2 cellular contexts compared by ENCODE assay signal in the genomic region with DNA sequence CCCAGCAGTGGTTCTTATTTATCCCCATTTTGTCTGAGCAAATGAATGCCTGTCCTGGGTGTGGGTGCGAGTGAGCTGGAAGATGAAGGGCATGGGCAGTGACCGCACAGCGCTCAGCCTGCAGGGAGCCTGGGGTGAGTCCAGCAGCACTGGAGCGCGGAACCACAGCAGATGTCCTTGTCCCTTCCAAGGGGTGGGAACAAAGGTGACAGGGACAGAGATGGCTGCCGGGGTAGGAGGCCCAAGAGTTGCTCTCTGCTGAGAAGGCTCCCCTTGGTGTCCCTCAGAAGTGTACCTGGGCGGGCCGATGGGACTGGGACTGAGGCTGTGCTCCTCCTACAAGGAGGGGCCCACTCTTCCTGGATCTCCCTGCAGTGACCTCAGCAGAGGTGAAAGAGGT.
TF ChIP-seq lines count a peak whose summit lies in the region.

No MANE protein-coding gene starts in this region.

TF ChIP-seq in GM23338, 12 proteins besides CTCF, POLR2A, EP300 and RAD21 (continues in another document):
- TF ChIP-seq NANOG (IDR thresholded peaks at IDR 0.05; ENCODE audit: borderline replicate concordance) = no peak
- TF ChIP-seq POLR2AphosphoS5 (IDR thresholded peaks at IDR 0.05; ENCODE audit: low read depth) = no peak
- TF ChIP-seq ZNF331 (CRISPR knock-in tag; IDR thresholded peaks at IDR 0.05; ENCODE audit: low read depth) = no peak
- no peak for TF ChIP-seq JUNB (IDR thresholded peaks at IDR 0.05; ENCODE audit: unreplicated experiment)
- TF ChIP-seq, protein P1, sequence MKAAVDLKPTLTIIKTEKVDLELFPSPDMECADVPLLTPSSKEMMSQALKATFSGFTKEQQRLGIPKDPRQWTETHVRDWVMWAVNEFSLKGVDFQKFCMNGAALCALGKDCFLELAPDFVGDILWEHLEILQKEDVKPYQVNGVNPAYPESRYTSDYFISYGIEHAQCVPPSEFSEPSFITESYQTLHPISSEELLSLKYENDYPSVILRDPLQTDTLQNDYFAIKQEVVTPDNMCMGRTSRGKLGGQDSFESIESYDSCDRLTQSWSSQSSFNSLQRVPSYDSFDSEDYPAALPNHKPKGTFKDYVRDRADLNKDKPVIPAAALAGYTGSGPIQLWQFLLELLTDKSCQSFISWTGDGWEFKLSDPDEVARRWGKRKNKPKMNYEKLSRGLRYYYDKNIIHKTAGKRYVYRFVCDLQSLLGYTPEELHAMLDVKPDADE (IDR thresholded peaks at IDR 0.05) = no peak
- TF ChIP-seq CREB1 (CRISPR knock-in tag; IDR thresholded peaks at IDR 0.05; ENCODE audit: low read depth) = no peak
- no peak for TF ChIP-seq ZNF114 (CRISPR knock-in tag; IDR thresholded peaks at IDR 0.05)
- TF ChIP-seq STAT1 (IDR thresholded peaks at IDR 0.05; ENCODE audit: unreplicated experiment) = no peak
- TF ChIP-seq, protein P2, sequence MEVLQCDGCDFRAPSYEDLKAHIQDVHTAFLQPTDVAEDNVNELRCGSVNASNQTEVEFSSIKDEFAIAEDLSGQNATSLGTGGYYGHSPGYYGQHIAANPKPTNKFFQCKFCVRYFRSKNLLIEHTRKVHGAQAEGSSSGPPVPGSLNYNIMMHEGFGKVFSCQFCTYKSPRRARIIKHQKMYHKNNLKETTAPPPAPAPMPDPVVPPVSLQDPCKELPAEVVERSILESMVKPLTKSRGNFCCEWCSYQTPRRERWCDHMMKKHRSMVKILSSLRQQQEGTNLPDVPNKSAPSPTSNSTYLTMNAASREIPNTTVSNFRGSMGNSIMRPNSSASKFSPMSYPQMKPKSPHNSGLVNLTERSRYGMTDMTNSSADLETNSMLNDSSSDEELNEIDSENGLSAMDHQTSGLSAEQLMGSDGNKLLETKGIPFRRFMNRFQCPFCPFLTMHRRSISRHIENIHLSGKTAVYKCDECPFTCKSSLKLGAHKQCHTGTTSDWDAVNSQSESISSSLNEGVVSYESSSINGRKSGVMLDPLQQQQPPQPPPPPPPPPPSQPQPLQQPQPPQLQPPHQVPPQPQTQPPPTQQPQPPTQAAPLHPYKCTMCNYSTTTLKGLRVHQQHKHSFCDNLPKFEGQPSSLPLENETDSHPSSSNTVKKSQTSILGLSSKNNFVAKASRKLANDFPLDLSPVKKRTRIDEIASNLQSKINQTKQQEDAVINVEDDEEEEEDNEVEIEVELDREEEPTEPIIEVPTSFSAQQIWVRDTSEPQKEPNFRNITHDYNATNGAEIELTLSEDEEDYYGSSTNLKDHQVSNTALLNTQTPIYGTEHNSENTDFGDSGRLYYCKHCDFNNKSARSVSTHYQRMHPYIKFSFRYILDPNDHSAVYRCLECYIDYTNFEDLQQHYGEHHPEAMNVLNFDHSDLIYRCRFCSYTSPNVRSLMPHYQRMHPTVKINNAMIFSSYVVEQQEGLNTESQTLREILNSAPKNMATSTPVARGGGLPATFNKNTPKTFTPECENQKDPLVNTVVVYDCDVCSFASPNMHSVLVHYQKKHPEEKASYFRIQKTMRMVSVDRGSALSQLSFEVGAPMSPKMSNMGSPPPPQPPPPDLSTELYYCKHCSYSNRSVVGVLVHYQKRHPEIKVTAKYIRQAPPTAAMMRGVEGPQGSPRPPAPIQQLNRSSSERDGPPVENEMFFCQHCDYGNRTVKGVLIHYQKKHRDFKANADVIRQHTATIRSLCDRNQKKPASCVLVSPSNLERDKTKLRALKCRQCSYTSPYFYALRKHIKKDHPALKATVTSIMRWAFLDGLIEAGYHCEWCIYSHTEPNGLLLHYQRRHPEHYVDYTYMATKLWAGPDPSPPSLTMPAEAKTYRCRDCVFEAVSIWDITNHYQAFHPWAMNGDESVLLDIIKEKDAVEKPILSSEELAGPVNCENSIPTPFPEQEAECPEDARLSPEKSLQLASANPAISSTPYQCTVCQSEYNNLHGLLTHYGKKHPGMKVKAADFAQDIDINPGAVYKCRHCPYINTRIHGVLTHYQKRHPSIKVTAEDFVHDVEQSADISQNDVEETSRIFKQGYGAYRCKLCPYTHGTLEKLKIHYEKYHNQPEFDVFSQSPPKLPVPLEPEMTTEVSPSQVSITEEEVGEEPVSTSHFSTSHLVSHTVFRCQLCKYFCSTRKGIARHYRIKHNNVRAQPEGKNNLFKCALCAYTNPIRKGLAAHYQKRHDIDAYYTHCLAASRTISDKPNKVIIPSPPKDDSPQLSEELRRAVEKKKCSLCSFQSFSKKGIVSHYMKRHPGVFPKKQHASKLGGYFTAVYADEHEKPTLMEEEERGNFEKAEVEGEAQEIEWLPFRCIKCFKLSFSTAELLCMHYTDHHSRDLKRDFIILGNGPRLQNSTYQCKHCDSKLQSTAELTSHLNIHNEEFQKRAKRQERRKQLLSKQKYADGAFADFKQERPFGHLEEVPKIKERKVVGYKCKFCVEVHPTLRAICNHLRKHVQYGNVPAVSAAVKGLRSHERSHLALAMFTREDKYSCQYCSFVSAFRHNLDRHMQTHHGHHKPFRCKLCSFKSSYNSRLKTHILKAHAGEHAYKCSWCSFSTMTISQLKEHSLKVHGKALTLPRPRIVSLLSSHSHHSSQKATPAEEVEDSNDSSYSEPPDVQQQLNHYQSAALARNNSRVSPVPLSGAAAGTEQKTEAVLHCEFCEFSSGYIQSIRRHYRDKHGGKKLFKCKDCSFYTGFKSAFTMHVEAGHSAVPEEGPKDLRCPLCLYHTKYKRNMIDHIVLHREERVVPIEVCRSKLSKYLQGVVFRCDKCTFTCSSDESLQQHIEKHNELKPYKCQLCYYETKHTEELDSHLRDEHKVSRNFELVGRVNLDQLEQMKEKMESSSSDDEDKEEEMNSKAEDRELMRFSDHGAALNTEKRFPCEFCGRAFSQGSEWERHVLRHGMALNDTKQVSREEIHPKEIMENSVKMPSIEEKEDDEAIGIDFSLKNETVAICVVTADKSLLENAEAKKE (CRISPR knock-in tag; IDR thresholded peaks at IDR 0.05) = no peak
- TF ChIP-seq EZH2phosphoT487 (IDR thresholded peaks at IDR 0.05; ENCODE audit: unreplicated experiment) = no peak

TF ChIP-seq in WTC11, 78 proteins besides CTCF, POLR2A, EP300 and RAD21:
- no peak for TF ChIP-seq MXD4 (CRISPR knock-in tag; IDR thresholded peaks at IDR 0.05; ENCODE audit: borderline replicate concordance)
- no peak for TF ChIP-seq NFYB (CRISPR knock-in tag; conservative IDR thresholded peaks at IDR 0.05; ENCODE audit: low read depth)
- TF ChIP-seq ZBTB21 (CRISPR knock-in tag; IDR thresholded peaks at IDR 0.05; ENCODE audit: borderline replicate concordance) = no peak
- no peak for TF ChIP-seq NR1H2 (CRISPR knock-in tag; IDR thresholded peaks at IDR 0.05)
- no peak for TF ChIP-seq ATF1 (CRISPR knock-in tag; IDR thresholded peaks at IDR 0.05)
- TF ChIP-seq ZNF121 (CRISPR knock-in tag; IDR thresholded peaks at IDR 0.05) = no peak
- no peak for TF ChIP-seq ZNF416 (CRISPR knock-in tag; IDR thresholded peaks at IDR 0.05)
- TF ChIP-seq ETV6 (CRISPR knock-in tag; IDR thresholded peaks at IDR 0.05) = no peak
- TF ChIP-seq SMAD3 (CRISPR knock-in tag; IDR thresholded peaks at IDR 0.05; ENCODE audit: borderline replicate concordance) = no peak
- TF ChIP-seq, protein P3, sequence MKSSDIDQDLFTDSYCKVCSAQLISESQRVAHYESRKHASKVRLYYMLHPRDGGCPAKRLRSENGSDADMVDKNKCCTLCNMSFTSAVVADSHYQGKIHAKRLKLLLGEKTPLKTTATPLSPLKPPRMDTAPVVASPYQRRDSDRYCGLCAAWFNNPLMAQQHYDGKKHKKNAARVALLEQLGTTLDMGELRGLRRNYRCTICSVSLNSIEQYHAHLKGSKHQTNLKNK (CRISPR knock-in tag; IDR thresholded peaks at IDR 0.05) = no peak
- TF ChIP-seq, protein P4, sequence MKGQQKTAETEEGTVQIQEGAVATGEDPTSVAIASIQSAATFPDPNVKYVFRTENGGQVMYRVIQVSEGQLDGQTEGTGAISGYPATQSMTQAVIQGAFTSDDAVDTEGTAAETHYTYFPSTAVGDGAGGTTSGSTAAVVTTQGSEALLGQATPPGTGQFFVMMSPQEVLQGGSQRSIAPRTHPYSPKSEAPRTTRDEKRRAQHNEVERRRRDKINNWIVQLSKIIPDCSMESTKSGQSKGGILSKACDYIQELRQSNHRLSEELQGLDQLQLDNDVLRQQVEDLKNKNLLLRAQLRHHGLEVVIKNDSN (CRISPR knock-in tag; IDR thresholded peaks at IDR 0.05) = no peak
- no peak for TF ChIP-seq TCF7 (CRISPR knock-in tag; IDR thresholded peaks at IDR 0.05; ENCODE audit: low read depth)
